ENCODE assay signal across 14 cellular contexts in genomic region chr1:53562983-53563379, GRCh38.
"Had no signal": no experiment of that assay in that cellular context is flagged by ENCODE, and none has a peak within 500 bp of the region (broad histone marks: within the 10 kb centered on the region; RNA-seq: fewer than 3 reads in every experiment).

No MANE protein-coding gene starts in this region.

- H3K27me3 ChIP-seq: ascending aorta, body of pancreas had no signal

- H3K27ac ChIP-seq: ascending aorta, body of pancreas, SJSA1, VCaP had no signal

- ATAC-seq: body of pancreas, PC-3, SK-N-SH treated with all-trans-retinoic acid at 6 μM for 48 hours had no signal

- H3K4me3 ChIP-seq: ascending aorta, body of pancreas, SJSA1 had no signal

- DNase-seq: activated CD4-positive, alpha-beta T cell treated with anti-CD3 and anti-CD28 coated beads, Interleukin-2, amount 50 U/mL, for 1 hour; activated naive CD4-positive, alpha-beta T cell treated with anti-CD3 and anti-CD28 coated beads, Interleukin-2, amount 50 U/mL, for 16 hours; amniotic stem cell; IMR-90; NCI-H1092; NCI-H2081; NCI-H69; PC-3; SHP77 had no signal

- H3K36me3 ChIP-seq: ascending aorta, SJSA1 had no signal

- H3K4me1 ChIP-seq: ascending aorta, body of pancreas, SJSA1 had no signal

- H3K9me3 ChIP-seq: body of pancreas, SJSA1 had no signal
